In the genomic region with DNA sequence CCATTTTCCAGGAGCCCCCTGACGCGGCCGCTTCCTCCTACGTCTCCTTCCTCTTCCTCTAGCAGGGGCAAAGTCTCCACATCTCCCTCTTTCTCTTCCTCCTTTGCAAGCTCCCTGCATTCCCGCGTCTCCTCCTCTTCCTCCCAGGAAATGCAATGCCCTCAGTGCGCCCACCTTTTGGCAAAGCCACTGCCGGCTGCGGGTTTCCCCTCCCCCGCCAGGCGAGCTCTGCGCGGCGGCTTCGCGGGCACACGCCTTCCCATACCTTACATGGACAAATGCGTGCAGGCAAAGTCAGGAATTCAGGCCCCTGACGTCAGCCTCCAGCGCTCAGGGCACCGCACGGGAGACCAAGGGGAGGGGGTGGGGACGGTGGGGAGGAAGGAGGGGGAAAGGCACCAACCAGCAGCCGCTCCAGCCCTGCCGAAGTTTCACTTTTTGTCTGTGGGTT, we compare ENCODE assay signal across 8 cellular contexts. TPM values are rescaled to one million over a fixed set of nuclear protein-coding genes. Genes with fewer than 3 reads are reported as not detected.
DNase-seq lines count a peak whose midpoint lies in the region; ATAC-seq and TF ChIP-seq lines count a peak whose summit lies in the region.

No MANE protein-coding gene starts in this region.

- H3K4me3 ChIP-seq in HEK293 (ENCODE audit: low read depth, low read length) = peak overlapping the region; percentile 72

- H3K9me3 ChIP-seq in HEK293 (ENCODE audit: control insufficient read depth, insufficient read depth, low read depth, low read length) = no peaks in the 10 kb centered on the region

- H3K27ac ChIP-seq in HEK293 (ENCODE audit: extremely low read depth, low read depth, low read length) = peak overlapping the region; percentile 88
- H3K27ac ChIP-seq in VCaP = peak overlapping the region; percentile 83

- TF ChIP-seq CTCF in HEK293 (tag by site-specific recombination; IDR thresholded peaks at IDR 0.05) (no peak), VCaP (conservative IDR thresholded peaks at IDR 0.05) (no peak)

- DNase-seq in EL (peak; percentile 97), NCI-H2029 (lab: John Stamatoyannopoulos, UW) (peak; percentile 76), dermis blood vessel endothelial cell (peak; percentile 95), left colon (peak; percentile 80 to 89)
- DNase-seq in stimulated activated CD4-positive, alpha-beta T cell treated with anti-CD3 and anti-CD28 coated beads, Interleukin-15, amount 100 ng/mL, for 24 hours = peak; percentile 62

- H3K36me3 ChIP-seq in HEK293 (ENCODE audit: control insufficient read depth in 2 of 2, insufficient read depth in 1 of 2, low read length in 2 of 2) = no peaks in the 10 kb centered on the region

- ATAC-seq in left colon = peak; percentile 63
- ATAC-seq in GM18858 (IDR thresholded peaks at IDR 0.05; ENCODE audit: unreplicated experiment) = no peak

- H3K4me1 ChIP-seq in HEK293 (ENCODE audit: control insufficient read depth, insufficient read depth, low read length) = no peaks in the 10 kb centered on the region; the same call in 1 of the 2 replicates

- CTCF ChIA-PET in HEK293 (lab: Yijun Ruan, JAX) = interaction anchor here (0.6 kb wide), 3 partner anchors 214 to 523 kb away, joined by 3 to 4 read pairs (median 3); no protein-coding TSS in a partner anchor

- intact Hi-C loops in left colon (cut with DNase I, micrococcal nuclease) = loop anchor here in 1 of 2 donors (10.0 kb wide), 1 partner anchor 409 kb away; the partner anchor contains the start of gene BCL6

- POLR2A ChIA-PET in HEK293 (lab: Yijun Ruan, JAX) = interaction anchor here (0.7 to 1.3 kb wide), 5 partner anchors 41 to 408 kb away, joined by 3 to 7 read pairs (median 4); partner anchors contain the start of gene BCL6

TF ChIP-seq in HEK293, 187 proteins besides CTCF, POLR2A, EP300 and RAD21 (continues in another document):
- TF ChIP-seq EGR2 (tag by site-specific recombination; IDR thresholded peaks at IDR 0.05; ENCODE audit: low read depth) (peak; percentile 71), ZBTB48 (tag by site-specific recombination; IDR thresholded peaks at IDR 0.05) (0 out of 2 replicates have a peak, but pooled peaks have one; percentile 4), GLIS2 (tag by site-specific recombination; IDR thresholded peaks at IDR 0.05) (peak; percentile 41), ZNF837 (tag by site-specific recombination; IDR thresholded peaks at IDR 0.05) (no peak), SP7 (tag by site-specific recombination; IDR thresholded peaks at IDR 0.05) (peak; percentile 51), HIC1 (tag by site-specific recombination; IDR thresholded peaks at IDR 0.05) (peak; percentile 91), ZBTB17 (tag by site-specific recombination; IDR thresholded peaks at IDR 0.05) (0 out of 2 replicates have a peak, but pooled peaks have one; percentile 5), MYNN (tag by site-specific recombination; IDR thresholded peaks at IDR 0.05; ENCODE audit: borderline replicate concordance) (peak; percentile 35; the same call in 1 of the 2 replicates), ZNF24 (tag by site-specific recombination; IDR thresholded peaks at IDR 0.05) (no peak), ZNF600 (tag by site-specific recombination; IDR thresholded peaks at IDR 0.05) (peak; percentile 37; the same call in 1 of the 2 replicates), ZNF792 (tag by site-specific recombination; IDR thresholded peaks at IDR 0.05) (no peak), ZNF18 (tag by site-specific recombination; IDR thresholded peaks at IDR 0.05) (no peak), ZNF394 (tag by site-specific recombination; IDR thresholded peaks at IDR 0.05; ENCODE audit: borderline replicate concordance) (peak; percentile 12; the same call in 1 of the 2 replicates), ZNF623 (tag by site-specific recombination; IDR thresholded peaks at IDR 0.05) (no peak), ZNF114 (tag by site-specific recombination; IDR thresholded peaks at IDR 0.05) (no peak), ZBTB7A (tag by site-specific recombination; IDR thresholded peaks at IDR 0.05; ENCODE audit: low read depth) (peak; percentile 72; the same call in 1 of the 2 replicates), ZNF2 (tag by site-specific recombination; IDR thresholded peaks at IDR 0.05) (peak; percentile 68; the same call in 1 of the 2 replicates), GLIS1 (tag by site-specific recombination; IDR thresholded peaks at IDR 0.05) (peak; percentile 41), ZFP37 (tag by site-specific recombination; IDR thresholded peaks at IDR 0.05) (peak; percentile 59; the same call in 1 of the 2 replicates), ZBTB11 (tag by site-specific recombination; conservative IDR thresholded peaks at IDR 0.05; ENCODE audit: low read depth) (no peak; the same call in 1 of the 2 replicates), ZNF501 (tag by site-specific recombination; IDR thresholded peaks at IDR 0.05) (no peak), ZNF23 (tag by site-specific recombination; IDR thresholded peaks at IDR 0.05; ENCODE audit: borderline replicate concordance) (no peak), ZNF341 (tag by site-specific recombination; IDR thresholded peaks at IDR 0.05; ENCODE audit: low read depth) (peak; percentile 89), ZNF513 (tag by site-specific recombination; IDR thresholded peaks at IDR 0.05) (peak; percentile 84), ZBTB20 (tag by site-specific recombination; IDR thresholded peaks at IDR 0.05) (peak; percentile 40; the same call in 1 of the 2 replicates), IKZF3 (tag by site-specific recombination; IDR thresholded peaks at IDR 0.05) (peak; percentile 97)

RNA-seq across cellular contexts. Expression of gene LPP, which starts 0.4 kb away (rescaled TPM):
- 45.8 and 57.7 TPM in 2 replicates for total RNA-seq in dermis blood vessel endothelial cell
- total RNA-seq in left colon = 100 to 1,000 TPM; 228 to 258 TPM
